Comparison of ENCODE assay signal across 25 cellular contexts in genomic region chr16:56995136-56995805, GRCh38. TPM values are rescaled to one million over a fixed set of nuclear protein-coding genes. Genes with fewer than 3 reads are reported as not detected.
DNase-seq lines count a peak whose midpoint lies in the region; ATAC-seq and TF ChIP-seq lines count a peak whose summit lies in the region.
"Had no signal": no experiment of that assay in that cellular context is flagged by ENCODE, and none has a peak within 500 bp of the region (broad histone marks: within the 10 kb centered on the region; RNA-seq: fewer than 3 reads in every experiment).

No MANE protein-coding gene starts in this region.

- H3K4me3 ChIP-seq in BLaER1 = no peak overlapping the region
- peak overlapping the region; percentile 11 for H3K4me3 ChIP-seq in naive thymus-derived CD4-positive, alpha-beta T cell (ENCODE audit: low read length)
- no peak overlapping the region for H3K4me3 ChIP-seq in MM.1S (ENCODE audit: low read length)
- H3K4me3 ChIP-seq: gastrocnemius medialis, K562, mucosa of descending colon, SJCRH30, thyroid gland had no signal

- no peak overlapping the region for H2AFZ ChIP-seq in MM.1S (ENCODE audit: low read length)

- no peak for ATAC-seq in CD4-positive, alpha-beta T cell (ENCODE audit: poor library complexity)
- no peak for ATAC-seq in activated T-cell treated with anti-CD3 and anti-CD28 coated beads, Interleukin-2, amount 50 U/mL, for 72 hours (replicated peaks in 1 of 2)
- no peak for ATAC-seq in naive thymus-derived CD4-positive, alpha-beta T cell
- ATAC-seq: gastrocnemius medialis, K562, left cardiac atrium, mucosa of descending colon, sciatic nerve had no signal

- CTCF ChIA-PET in CD4-positive, alpha-beta T cell (lab: Charles Lee) = interaction anchor here (1.2 to 4.2 kb wide), 3 partner anchors 14 to 47 kb away, joined by 3 to 11 read pairs (median 7); no protein-coding TSS in a partner anchor
- CTCF ChIA-PET in naive thymus-derived CD4-positive, alpha-beta T cell (lab: Charles Lee) = interaction anchor here (0.9 kb wide), 1 partner anchor 31 kb away, joined by 3 read pairs; no protein-coding TSS in a partner anchor

- peak overlapping the region; percentile 96 for H3K27ac Mint-ChIP-seq in CD4-positive, alpha-beta T cell
- H3K27ac Mint-ChIP-seq in activated T-cell treated with anti-CD3 and anti-CD28 coated beads, Interleukin-2, amount 50 U/mL, for 72 hours = peak overlapping the region; percentile 85
- H3K27ac Mint-ChIP-seq in naive thymus-derived CD4-positive, alpha-beta T cell = peak overlapping the region; percentile 80 to 96 (median 88)
- H3K27ac Mint-ChIP-seq: brain had no signal

- peak in 1 of 10 experiments; percentile 30 for DNase-seq in CD4-positive, alpha-beta T cell
- no peak for DNase-seq in activated T-cell treated with anti-CD3 and anti-CD28 coated beads, Interleukin-2, amount 50 U/mL, for 72 hours
- DNase-seq in naive thymus-derived CD4-positive, alpha-beta T cell = no peak
- no peak for DNase-seq in HCEC 1CT
- DNase-seq in NOMO-1 treated with DMSO at 0.1 percent for 48 hours (lab: John Stamatoyannopoulos, UW; ENCODE audit: unreplicated experiment) = no peak
- no peak for DNase-seq in MM.1S
- DNase-seq: activated CD4-positive, alpha-beta T cell treated with anti-CD3 and anti-CD28 coated beads for 4 hours; activated gamma-delta T cell; AML-193; DMS 273 treated with DMSO at 0.1 percent for 48 hours; gastrocnemius medialis; GOT3; left cardiac atrium; mucosa of descending colon; NCI-H1048; NCI-H526; SJCRH30; stimulated activated CD4-positive, alpha-beta T cell treated with anti-CD3 and anti-CD28 coated beads, Interleukin-4, amount 100 ng/mL, for 24 hours; T1000; thyroid gland had no signal

- H3K9me3 Mint-ChIP-seq in CD4-positive, alpha-beta T cell = no peaks in the 10 kb centered on the region
- no peaks in the 10 kb centered on the region for H3K9me3 Mint-ChIP-seq in activated T-cell treated with anti-CD3 and anti-CD28 coated beads, Interleukin-2, amount 50 U/mL, for 72 hours
- H3K9me3 Mint-ChIP-seq in naive thymus-derived CD4-positive, alpha-beta T cell = no peaks in the 10 kb centered on the region
- H3K9me3 Mint-ChIP-seq: brain had no signal

- intact Hi-C loops in CD4-positive, alpha-beta T cell (cut with DNase I, micrococcal nuclease) = no loop called here
- intact Hi-C loops in naive thymus-derived CD4-positive, alpha-beta T cell (cut with micrococcal nuclease) = no loop called here

- H3K27me3 ChIP-seq in BLaER1 = no peaks in the 10 kb centered on the region
- no peaks in the 10 kb centered on the region for H3K27me3 ChIP-seq in CD4-positive, alpha-beta T cell (ENCODE audit: control insufficient read depth, insufficient read depth, low read length)
- H3K27me3 ChIP-seq in naive thymus-derived CD4-positive, alpha-beta T cell (ENCODE audit: control insufficient read depth in 2 of 2, insufficient read depth in 2 of 2, low read length in 2 of 2) = no peaks in the 10 kb centered on the region
- no peaks in the 10 kb centered on the region for H3K27me3 ChIP-seq in MM.1S (replicated peaks; ENCODE audit: insufficient read depth, low read length)
- H3K27me3 ChIP-seq: gastrocnemius medialis, thyroid gland had no signal

- H3K4me1 Mint-ChIP-seq in CD4-positive, alpha-beta T cell (ENCODE audit: low read depth) = peaks cover 94% of the 10 kb centered on the region
- H3K4me1 Mint-ChIP-seq in activated T-cell treated with anti-CD3 and anti-CD28 coated beads, Interleukin-2, amount 50 U/mL, for 72 hours (ENCODE audit: low read depth) = peaks cover 91% of the 10 kb centered on the region
- H3K4me1 Mint-ChIP-seq in naive thymus-derived CD4-positive, alpha-beta T cell = peaks cover 70 to 99% (median 86%) of the 10 kb centered on the region in 7 donors

- no peaks in the 10 kb centered on the region for H3K9me3 ChIP-seq in BLaER1
- H3K9me3 ChIP-seq in CD4-positive, alpha-beta T cell (ENCODE audit: control insufficient read depth, low read length) = no peaks in the 10 kb centered on the region
- H3K9me3 ChIP-seq in naive thymus-derived CD4-positive, alpha-beta T cell (ENCODE audit: control insufficient read depth in 2 of 3, low read length in 3 of 3) = no peaks in the 10 kb centered on the region
- no peaks in the 10 kb centered on the region for H3K9me3 ChIP-seq in MM.1S (replicated peaks; ENCODE audit: insufficient read depth, low read length)
- H3K9me3 ChIP-seq: gastrocnemius medialis, mucosa of descending colon, SJCRH30, thyroid gland had no signal

- POLR2A ChIA-PET in CD4-positive, alpha-beta T cell (lab: Charles Lee) = interaction anchor here (0.8 to 2.2 kb wide), 9 partner anchors 9 to 46 kb away, joined by 3 to 8 read pairs (median 4); no protein-coding TSS in a partner anchor
- POLR2A ChIA-PET in naive thymus-derived CD4-positive, alpha-beta T cell (lab: Charles Lee) = interaction anchor here (0.7 to 12.9 kb wide), 9 partner anchors 9 to 340 kb away, joined by 3 to 182 read pairs (median 5); partner anchors contain the start of genes HERPUD1 and NLRC5

- H3K27me3 Mint-ChIP-seq in CD4-positive, alpha-beta T cell = no peaks in the 10 kb centered on the region
- no peaks in the 10 kb centered on the region for H3K27me3 Mint-ChIP-seq in activated T-cell treated with anti-CD3 and anti-CD28 coated beads, Interleukin-2, amount 50 U/mL, for 72 hours (ENCODE audit: low read depth)
- no peaks in the 10 kb centered on the region for H3K27me3 Mint-ChIP-seq in naive thymus-derived CD4-positive, alpha-beta T cell

- H3K4me1 ChIP-seq in BLaER1 (peaks cover 71% of the 10 kb centered on the region), MM.1S (ENCODE audit: low read length) (no peaks in the 10 kb centered on the region)
- H3K4me1 ChIP-seq in naive thymus-derived CD4-positive, alpha-beta T cell (ENCODE audit: control insufficient read depth in 2 of 2, insufficient read depth in 2 of 2, low read length in 2 of 2) = peaks cover 63 to 72% of the 10 kb centered on the region in 2 donors
- H3K4me1 ChIP-seq: SJCRH30 had no signal

- H4K20me1 ChIP-seq in BLaER1 = peaks cover 22% of the 10 kb centered on the region; the same call in 1 of the 2 replicates
- H4K20me1 ChIP-seq in MM.1S (ENCODE audit: insufficient read depth, low read length) = no peaks in the 10 kb centered on the region

- H3K4me2 ChIP-seq in BLaER1 (peak overlapping the region; percentile 48), MM.1S (ENCODE audit: low read depth, low read length) (no peak overlapping the region)

- no peak overlapping the region for H3K27ac ChIP-seq in BLaER1
- peak overlapping the region; percentile 67 for H3K27ac ChIP-seq in CD4-positive, alpha-beta T cell (ENCODE audit: low read depth, low read length)
- H3K27ac ChIP-seq in naive thymus-derived CD4-positive, alpha-beta T cell (ENCODE audit: low read depth, low read length) = peak overlapping the region; percentile 77
- H3K27ac ChIP-seq in MM.1S (ENCODE audit: low read length) = no peak overlapping the region
- H3K27ac ChIP-seq: SJCRH30, thyroid gland had no signal

- H3F3A ChIP-seq in MM.1S (ENCODE audit: insufficient read depth, low read length) = no peaks in the 10 kb centered on the region

- H3K36me3 Mint-ChIP-seq in CD4-positive, alpha-beta T cell (ENCODE audit: low read depth) = peaks cover 83% of the 10 kb centered on the region
- H3K36me3 Mint-ChIP-seq in activated T-cell treated with anti-CD3 and anti-CD28 coated beads, Interleukin-2, amount 50 U/mL, for 72 hours (ENCODE audit: insufficient read depth in 2 of 2) = peaks cover 16 to 32% of the 10 kb centered on the region in 2 donors
- peaks cover 4 to 60% (median 32%) of the 10 kb centered on the region in 5 donors for H3K36me3 Mint-ChIP-seq in naive thymus-derived CD4-positive, alpha-beta T cell
- H3K36me3 Mint-ChIP-seq: brain had no signal

- H3K79me2 ChIP-seq in MM.1S (ENCODE audit: low read length) = no peaks in the 10 kb centered on the region

- peak overlapping the region; percentile 72 for H3K4me3 Mint-ChIP-seq in CD4-positive, alpha-beta T cell
- peak overlapping the region; percentile 83 to 97 for H3K4me3 Mint-ChIP-seq in activated T-cell treated with anti-CD3 and anti-CD28 coated beads, Interleukin-2, amount 50 U/mL, for 72 hours
- H3K4me3 Mint-ChIP-seq in naive thymus-derived CD4-positive, alpha-beta T cell = peak overlapping the region; percentile 33 to 98 (median 82)
- H3K4me3 Mint-ChIP-seq: brain had no signal

- no peaks in the 10 kb centered on the region for H3K9me2 ChIP-seq in MM.1S (replicated peaks; ENCODE audit: insufficient read depth, low read length)

- H3K36me3 ChIP-seq in BLaER1 (no peaks in the 10 kb centered on the region), MM.1S (replicated peaks; ENCODE audit: insufficient read depth, low read length) (no peaks in the 10 kb centered on the region)
- H3K36me3 ChIP-seq in naive thymus-derived CD4-positive, alpha-beta T cell (ENCODE audit: control insufficient read depth in 2 of 3, insufficient read depth in 3 of 3, low read length in 3 of 3) = peaks cover 0 to 9% (median 0%) of the 10 kb centered on the region in 3 experiments
- H3K36me3 ChIP-seq: gastrocnemius medialis, SJCRH30, thyroid gland had no signal

- TF ChIP-seq CTCF in CD4-positive, alpha-beta T cell (IDR thresholded peaks at IDR 0.05) = no peak
- no peak for TF ChIP-seq CTCF in MM.1S (IDR thresholded peaks at IDR 0.05; ENCODE audit: low read length)

- 0 out of 2 replicates have a peak overlapping the region, but pooled peaks have one; percentile 15 for H3K9ac ChIP-seq in BLaER1
- H3K9ac ChIP-seq in MM.1S (ENCODE audit: low read length) = no peak overlapping the region

RNA-seq across cellular contexts. Expression of gene NLRC5, which starts 5.9 kb away (rescaled TPM):
- total RNA-seq in CD4-positive, alpha-beta T cell = 100 to 1,000 TPM; 424 to 434 TPM
- total RNA-seq in activated T-cell treated with anti-CD3 and anti-CD28 coated beads, Interleukin-2, amount 50 U/mL, for 72 hours = 100 to 1,000 TPM; 239 to 256 TPM
- 100 to 1,000 TPM; 380 to 615 (median 394) TPM for total RNA-seq in naive thymus-derived CD4-positive, alpha-beta T cell
- polyA plus RNA-seq in naive thymus-derived CD4-positive, alpha-beta T cell = 100 to 1,000 TPM in 1 of 2 donors, 10 to 100 TPM in 1; 76.0 to 122 TPM
- polyA plus RNA-seq: K562 had no signal

RNA-seq across cellular contexts. Expression of gene CETP, which starts 33.5 kb away (rescaled TPM):
- not detected for total RNA-seq in CD4-positive, alpha-beta T cell
- under 1 TPM in 1 of 2 donors, not detected in 1; 0.36 TPM for total RNA-seq in activated T-cell treated with anti-CD3 and anti-CD28 coated beads, Interleukin-2, amount 50 U/mL, for 72 hours
- not detected for total RNA-seq in naive thymus-derived CD4-positive, alpha-beta T cell
- polyA plus RNA-seq in naive thymus-derived CD4-positive, alpha-beta T cell = under 1 TPM; 0.17 to 0.25 TPM
- total RNA-seq: epithelial cell of proximal tubule, gastrocnemius medialis, K562 had no signal

Comparison
In these comparisons a context has a peak if more than half of its experiments do, and no peak if none do; other contexts are left out.
1. H3K27ac ChIP-seq: peak in CD4-positive, alpha-beta T cell (single experiment) and naive thymus-derived CD4-positive, alpha-beta T cell (single experiment); none in BLaER1 (single experiment) and MM.1S (single experiment).
2. Peak in every context shown above with its lines, with median percentiles within 50 percentile points of each other: H3K27ac Mint-ChIP-seq and H3K4me3 Mint-ChIP-seq.